Comparison of ENCODE assay signal across 8 cellular contexts in the genomic region with DNA sequence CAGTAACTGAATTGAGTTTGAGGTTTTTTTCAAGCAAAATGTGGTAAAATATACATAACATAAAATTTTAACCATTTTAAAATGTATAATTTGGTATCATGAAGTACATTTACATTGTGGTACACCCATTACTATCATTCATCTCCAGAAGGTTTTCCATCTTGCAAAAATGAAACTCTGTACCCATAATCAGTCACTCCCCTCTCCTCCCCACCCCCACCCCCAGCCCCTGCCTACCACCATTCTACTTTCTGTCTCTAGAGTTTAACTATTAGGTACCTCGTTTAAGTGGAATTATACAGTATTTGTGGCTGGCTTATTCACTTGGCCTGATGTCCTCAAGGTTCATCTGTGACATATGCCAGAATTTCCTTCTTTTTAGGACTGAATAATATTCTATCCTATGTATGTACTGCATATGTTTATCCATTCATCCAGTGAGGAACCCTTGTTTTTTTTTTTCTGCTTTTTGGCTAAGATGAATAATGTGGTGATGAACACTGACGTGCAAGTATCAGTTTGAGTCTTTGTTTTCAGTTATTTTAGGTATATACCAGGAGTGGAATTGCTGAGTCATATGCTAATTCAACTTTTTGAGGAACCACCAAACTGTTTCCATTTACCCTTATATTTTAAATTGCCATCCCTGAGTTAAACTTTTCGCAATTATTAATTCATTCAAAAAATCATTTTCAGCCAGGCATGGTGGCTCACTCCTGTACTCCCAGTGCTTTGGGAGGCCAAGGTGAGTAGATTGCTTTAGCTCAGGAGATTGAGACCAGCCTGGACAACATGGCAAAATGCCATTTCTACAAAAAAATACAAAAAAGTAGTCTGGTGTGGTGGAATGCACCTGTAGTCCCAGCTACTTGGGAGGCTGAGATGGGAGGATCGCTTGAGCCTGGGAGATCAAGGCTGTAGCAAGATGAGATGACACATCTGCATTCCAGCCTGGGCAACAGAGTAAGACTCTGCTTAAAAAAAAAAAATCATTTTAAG.
DNase-seq lines count a peak whose midpoint lies in the region; ATAC-seq and TF ChIP-seq lines count a peak whose summit lies in the region.

No MANE protein-coding gene starts in this region.

- H3K27ac Mint-ChIP-seq in effector memory CD8-positive, alpha-beta T cell = peak overlapping the region in 1 of 2 donors; percentile 70

- H3K27me3 Mint-ChIP-seq in effector memory CD8-positive, alpha-beta T cell = no peaks in the 10 kb centered on the region

- DNase-seq in GM12864 (ENCODE audit: low read depth) (peak; percentile 70), KG1 (lab: John Stamatoyannopoulos, UW) (peak; percentile 34), astrocyte of the spinal cord (ENCODE audit: low read depth, low spot score) (peak; percentile 71), heart right ventricle (no peak), mesenteric fat pad (ENCODE audit: low spot score) (no peak), HuH-7.5 (ENCODE audit: low spot score) (no peak)
- DNase-seq in effector memory CD8-positive, alpha-beta T cell = no peak

- in situ Hi-C loops in astrocyte of the spinal cord (cut with HindIII; ENCODE audit: low sequenced_read_pairs) = no loop called here

- intact Hi-C loops in heart right ventricle (cut with DNase I) = no loop called here

- peaks cover 4 to 64% (median 44%) of the 10 kb centered on the region in 9 donors for H3K4me1 ChIP-seq in heart right ventricle

- H3K9me3 Mint-ChIP-seq in effector memory CD8-positive, alpha-beta T cell = no peaks in the 10 kb centered on the region

- peak overlapping the region in 1 of 10 donors; percentile 46 for H3K27ac ChIP-seq in heart right ventricle

- no peak overlapping the region for H3K4me3 Mint-ChIP-seq in effector memory CD8-positive, alpha-beta T cell

- H3K27me3 ChIP-seq in heart right ventricle = no peaks in the 10 kb centered on the region

- peaks cover 0 to 9% (median 0%) of the 10 kb centered on the region in 9 donors for H3K36me3 ChIP-seq in heart right ventricle

- ATAC-seq in GM21576 (IDR thresholded peaks at IDR 0.05; ENCODE audit: unreplicated experiment) (peak; percentile 76), heart right ventricle (no peak)
- no peak for ATAC-seq in effector memory CD8-positive, alpha-beta T cell (replicated peaks)

- no peak overlapping the region for H3K4me3 ChIP-seq in GM12864 (ENCODE audit: low read depth, low read length)
- no peak overlapping the region for H3K4me3 ChIP-seq in astrocyte of the spinal cord (ENCODE audit: low read depth, low read length)
- H3K4me3 ChIP-seq in heart right ventricle = no peak overlapping the region

- 74 to 80% methylated on average over 4 of the region's 4 CpGs for WGBS in heart right ventricle, 2 donors

- peaks cover 0 to 4% (median 0%) of the 10 kb centered on the region in 11 donors for H3K9me3 ChIP-seq in heart right ventricle

- H3K4me1 Mint-ChIP-seq in effector memory CD8-positive, alpha-beta T cell (ENCODE audit: low read depth in 2 of 2) = peaks cover 19 to 25% of the 10 kb centered on the region in 2 donors

- TF ChIP-seq CTCF in GM12864 (IDR thresholded peaks at IDR 0.05; ENCODE audit: low read depth, low read length, missing control alignments) (no peak), astrocyte of the spinal cord (IDR thresholded peaks at IDR 0.05; ENCODE audit: low read depth, low read length) (no peak), heart right ventricle (IDR thresholded peaks at IDR 0.05) (no peak)

- no peaks in the 10 kb centered on the region for H3K36me3 Mint-ChIP-seq in effector memory CD8-positive, alpha-beta T cell (ENCODE audit: insufficient read depth)

Comparison
In these comparisons a context has a peak if more than half of its experiments do, and no peak if none do; other contexts are left out.
1. DNase-seq: peak in GM12864 (single experiment), KG1 (single experiment) and astrocyte of the spinal cord (single experiment); none in heart right ventricle (0 of 2), mesenteric fat pad (single experiment), effector memory CD8-positive, alpha-beta T cell (0 of 3) and HuH-7.5 (single experiment).